27 cellular contexts compared by ENCODE assay signal in genomic region chr1:2103901-2104590, GRCh38. TPM values are rescaled to one million over a fixed set of nuclear protein-coding genes. Genes with fewer than 3 reads are reported as not detected.
DNase-seq lines count a peak whose midpoint lies in the region; ATAC-seq, FAIRE-seq and TF ChIP-seq lines count a peak whose summit lies in the region.
"Had no signal": no experiment of that assay in that cellular context is flagged by ENCODE, and none has a peak within 500 bp of the region (broad histone marks: within the 10 kb centered on the region; RNA-seq: fewer than 3 reads in every experiment).

No MANE protein-coding gene starts in this region.

- no peaks in the 10 kb centered on the region for H3K27me3 ChIP-seq in right atrium auricular region
- H3K27me3 ChIP-seq in endodermal cell (ENCODE audit: control insufficient read depth, insufficient read depth, low read length, poor library complexity, severe bottlenecking), result no peaks in the 10 kb centered on the region
- no peaks in the 10 kb centered on the region for H3K27me3 ChIP-seq in HepG2 (ENCODE audit: control insufficient read depth in 1 of 2, insufficient read depth in 2 of 2, low read length in 2 of 2)
- no peaks in the 10 kb centered on the region for H3K27me3 ChIP-seq in upper lobe of left lung
- H3K27me3 ChIP-seq: MG63, stomach, thyroid gland had no signal

- H3K27ac Mint-ChIP-seq in endodermal cell, result peak overlapping the region; percentile 77
- H3K27ac Mint-ChIP-seq in osteocyte (ENCODE audit: unreplicated experiment), result no peak overlapping the region
- H3K27ac Mint-ChIP-seq: activated CD8-positive, alpha-beta T cell treated with anti-CD3 and anti-CD28 coated beads for 36 hours; activated naive CD8-positive, alpha-beta T cell treated with anti-CD3 and anti-CD28 coated beads, Interleukin-2, amount 10 ng/mL, durations not matched to agents 7 days and 5 days; activated T-helper 2 cell treated with anti-CD3 and anti-CD28 coated beads, Interferon-gamma antibody, Interleukin-2, Interleukin-4, amounts not matched to agents 10 μg/mL and 5 μg/mL and 100 μg/mL, durations not matched to agents 14 hours and 24 hours and 36 hours; T-helper 1 cell treated with Interleukin-12 subunit alpha and Interleukin-12 subunit beta and Interleukin-4 antibody, amounts not matched to agents 30 μg/mL and 1 μg/mL, for 36 hours had no signal

- H2AFZ ChIP-seq in HepG2 (ENCODE audit: low read length), result no peak overlapping the region

- POLR2A ChIA-PET in HepG2 (lab: Yijun Ruan, JAX), result interaction anchor here (1.1 to 2.6 kb wide), 5 partner anchors 12 to 309 kb away, joined by 3 to 12 read pairs (median 4); partner anchors contain the start of gene PEX10

- TF ChIP-seq RAD21 in HepG2 (CRISPR knock-in tag; IDR thresholded peaks at IDR 0.05), result no peak

- no TSS peak for BruUV-seq in HepG2 (replicated peaks; lab: Mats Ljungman, UMichigan)

- peak overlapping the region; percentile 67 for H3K4me2 ChIP-seq in HepG2 (ENCODE audit: low read depth, low read length)
- H3K4me2 ChIP-seq: SK-N-SH had no signal

- in situ Hi-C loops in HepG2 (cut with HindIII; ENCODE audit: extremely low pct_ligation_motif_present, low pct_unique_long_range_greater_than_20kb), result loop anchor here (5.0 kb wide), 1 partner anchor 33 kb away; no protein-coding TSS in a partner anchor

- no peak for FAIRE-seq in HepG2 (lab: Jason Lieb, UNC)
- FAIRE-seq: A204.1, HTR-8/SVneo had no signal

- no peak overlapping the region for H3K4me3 ChIP-seq in right atrium auricular region
- no peak overlapping the region for H3K4me3 ChIP-seq in endodermal cell (ENCODE audit: low read length)
- peak overlapping the region in 2 of 3 experiments; percentile 35 to 39; a peak in 4 of 6 replicates for H3K4me3 ChIP-seq in HepG2 (replicated peaks in 1 of 3; ENCODE audit: insufficient read depth in 1 of 3, low read depth in 2 of 3, low read length in 3 of 3)
- H3K4me3 ChIP-seq in upper lobe of left lung, result no peak overlapping the region
- H3K4me3 ChIP-seq: MG63, stomach, thyroid gland had no signal

- peak; percentile 16 for DNase-seq in Right ventricle myocardium superior
- DNase-seq in right atrium auricular region (ENCODE audit: low spot score), result no peak
- no peak for DNase-seq in endodermal cell
- DNase-seq in HepG2 (ENCODE audit: low spot score), result no peak
- peak in 1 of 2 donors; percentile 27 for DNase-seq in upper lobe of left lung
- DNase-seq in amygdala (lab: John Stamatoyannopoulos, UW), result no peak
- no peak for DNase-seq in osteocyte (ENCODE audit: extremely low spot score, unreplicated experiment)
- DNase-seq: activated CD4-positive, alpha-beta T cell treated with anti-CD3 and anti-CD28 coated beads for 1 hour; activated CD8-positive, alpha-beta T cell treated with anti-CD3 and anti-CD28 coated beads for 36 hours; activated naive CD8-positive, alpha-beta T cell treated with anti-CD3 and anti-CD28 coated beads, Interleukin-2, amount 10 ng/mL, durations not matched to agents 7 days and 5 days; effector CD4-positive, alpha-beta T cell; KG1; MG63; NCI-H2029 treated with DMSO at 0.1 percent for 48 hours; NCI-H2227 treated with DMSO at 0.1 percent for 48 hours; NCI-H82; occipital lobe; RPMI8226; stomach had no signal

- H3K9me3 ChIP-seq in right atrium auricular region (no peaks in the 10 kb centered on the region), endodermal cell (ENCODE audit: control insufficient read depth, low read length) (no peaks in the 10 kb centered on the region), HepG2 (ENCODE audit: low read length) (no peaks in the 10 kb centered on the region), upper lobe of left lung (no peaks in the 10 kb centered on the region)
- H3K9me3 ChIP-seq: MG63, SK-N-SH, stomach, thyroid gland had no signal

- H3K4me1 ChIP-seq in right atrium auricular region (no peaks in the 10 kb centered on the region), endodermal cell (ENCODE audit: control insufficient read depth, insufficient read depth, low read length) (no peaks in the 10 kb centered on the region), HepG2 (ENCODE audit: insufficient read depth, low read length) (peaks cover 39% of the 10 kb centered on the region), upper lobe of left lung (peaks cover 0 to 32% (median 24%) of the 10 kb centered on the region in 4 donors)

- TF ChIP-seq EP300 in HepG2 (IDR thresholded peaks at IDR 0.05; ENCODE audit: low read depth in 2 of 2, low read length in 2 of 2) (no peak), HepG2 (CRISPR knock-in tag; IDR thresholded peaks at IDR 0.05; ENCODE audit: borderline replicate concordance) (no peak), upper lobe of left lung (IDR thresholded peaks at IDR 0.05) (no peak)

- WGBS in endodermal cell (ENCODE audit: insufficient coverage in 1 of 2, insufficient read length in 1 of 2), 2 experiments, result 80 to 82% methylated on average over 20 to 22 of the region's 22 CpGs
- WGBS in HepG2 (ENCODE audit: low lambda C conversion rate), result 59% methylated on average over 17 of the region's 22 CpGs
- 79 to 85% methylated on average over 12 to 22 of the region's 22 CpGs for WGBS in upper lobe of left lung, 2 donors

- H3K4me3 Mint-ChIP-seq in endodermal cell, result no peak overlapping the region
- H3K4me3 Mint-ChIP-seq in osteocyte (ENCODE audit: unreplicated experiment), result no peak overlapping the region
- H3K4me3 Mint-ChIP-seq: activated CD8-positive, alpha-beta T cell treated with anti-CD3 and anti-CD28 coated beads for 36 hours; activated naive CD8-positive, alpha-beta T cell treated with anti-CD3 and anti-CD28 coated beads, Interleukin-2, amount 10 ng/mL, durations not matched to agents 7 days and 5 days; T-helper 1 cell treated with Interleukin-12 subunit alpha and Interleukin-12 subunit beta and Interleukin-4 antibody, amounts not matched to agents 30 μg/mL and 1 μg/mL, for 36 hours had no signal

- H4K20me1 ChIP-seq in HepG2 (ENCODE audit: insufficient read depth, low read length), result no peaks in the 10 kb centered on the region

- no peaks in the 10 kb centered on the region for H3K9me3 Mint-ChIP-seq in endodermal cell
- no peaks in the 10 kb centered on the region for H3K9me3 Mint-ChIP-seq in osteocyte (ENCODE audit: unreplicated experiment)
- H3K9me3 Mint-ChIP-seq: activated CD8-positive, alpha-beta T cell treated with anti-CD3 and anti-CD28 coated beads for 36 hours; activated naive CD8-positive, alpha-beta T cell treated with anti-CD3 and anti-CD28 coated beads, Interleukin-2, amount 10 ng/mL, durations not matched to agents 7 days and 5 days; activated T-helper 2 cell treated with anti-CD3 and anti-CD28 coated beads, Interferon-gamma antibody, Interleukin-2, Interleukin-4, amounts not matched to agents 10 μg/mL and 5 μg/mL and 100 μg/mL, durations not matched to agents 14 hours and 24 hours and 36 hours; T-helper 1 cell treated with Interleukin-12 subunit alpha and Interleukin-12 subunit beta and Interleukin-4 antibody, amounts not matched to agents 30 μg/mL and 1 μg/mL, for 36 hours had no signal

- intact Hi-C loops in Right ventricle myocardium superior (cut with DNase I) (no loop called here), HepG2 (cut with micrococcal nuclease; ENCODE audit: unreplicated experiment) (no loop called here)

- CTCF ChIA-PET in HepG2 (lab: Yijun Ruan, JAX; ENCODE audit: low intra/inter-chr PET ratio, low total read pairs), result interaction anchor here (1.6 kb wide), 1 partner anchor 35 kb away, joined by 6 read pairs; no protein-coding TSS in a partner anchor

- ATAC-seq in Right ventricle myocardium superior (ENCODE audit: poor library complexity) (no peak), HepG2 (no peak), upper lobe of left lung (ENCODE audit: low FRiP score in 2 of 2) (no peak), GM19467 (IDR thresholded peaks at IDR 0.05; ENCODE audit: unreplicated experiment) (no peak)
- ATAC-seq: activated CD8-positive, alpha-beta T cell treated with anti-CD3 and anti-CD28 coated beads for 36 hours; HCT116 had no signal

- no peak for TF ChIP-seq POLR2A in HepG2 (IDR thresholded peaks at IDR 0.05; ENCODE audit: insufficient read depth in 1 of 2, low read depth in 2 of 2, low read length in 2 of 2)
- no peak for TF ChIP-seq POLR2A in upper lobe of left lung (IDR thresholded peaks at IDR 0.05)

- H3K4me1 Mint-ChIP-seq in endodermal cell (no peaks in the 10 kb centered on the region), osteocyte (ENCODE audit: unreplicated experiment) (no peaks in the 10 kb centered on the region)
- H3K4me1 Mint-ChIP-seq: activated naive CD8-positive, alpha-beta T cell treated with anti-CD3 and anti-CD28 coated beads, Interleukin-2, amount 10 ng/mL, durations not matched to agents 7 days and 5 days had no signal

- H3K79me2 ChIP-seq in HepG2 (ENCODE audit: insufficient read depth, low read length), result no peaks in the 10 kb centered on the region

- TF ChIP-seq CTCF in right atrium auricular region (IDR thresholded peaks at IDR 0.05), result no peak
- no peak for TF ChIP-seq CTCF in endodermal cell (conservative IDR thresholded peaks at IDR 0.05)
- no peak for TF ChIP-seq CTCF in HepG2 (CRISPR knock-in tag; IDR thresholded peaks at IDR 0.05)
- TF ChIP-seq CTCF in upper lobe of left lung (IDR thresholded peaks at IDR 0.05), result no peak
- TF ChIP-seq CTCF in osteocyte (IDR thresholded peaks at IDR 0.05), result no peak

- peaks cover 19% of the 10 kb centered on the region for H3K36me3 Mint-ChIP-seq in endodermal cell (ENCODE audit: low read depth)
- H3K36me3 Mint-ChIP-seq in osteocyte (ENCODE audit: unreplicated experiment), result no peaks in the 10 kb centered on the region

- H3K9ac ChIP-seq in endodermal cell (ENCODE audit: extremely low read depth, low read length, poor library complexity, severe bottlenecking) (no peak overlapping the region), HepG2 (ENCODE audit: insufficient read depth, low read depth, low read length) (0 out of 2 replicates have a peak overlapping the region, but pooled peaks have one; percentile 19)
- H3K9ac ChIP-seq: SK-N-SH had no signal

- no peak overlapping the region for H3K27ac ChIP-seq in right atrium auricular region
- H3K27ac ChIP-seq in endodermal cell (ENCODE audit: low read depth, low read length), result no peak overlapping the region
- H3K27ac ChIP-seq in HepG2 (ENCODE audit: extremely low read length, insufficient read depth, low read length), result peak overlapping the region; percentile 78
- H3K27ac ChIP-seq in upper lobe of left lung, result peak overlapping the region; percentile 9 to 96 (median 80)
- H3K27ac ChIP-seq: thyroid gland had no signal

- H3K27me3 Mint-ChIP-seq in endodermal cell (ENCODE audit: insufficient read depth) (no peaks in the 10 kb centered on the region), osteocyte (ENCODE audit: unreplicated experiment) (peaks cover 3% of the 10 kb centered on the region)
- H3K27me3 Mint-ChIP-seq: activated CD8-positive, alpha-beta T cell treated with anti-CD3 and anti-CD28 coated beads for 36 hours; activated naive CD8-positive, alpha-beta T cell treated with anti-CD3 and anti-CD28 coated beads, Interleukin-2, amount 10 ng/mL, durations not matched to agents 7 days and 5 days had no signal

- no peaks in the 10 kb centered on the region for H3K36me3 ChIP-seq in right atrium auricular region
- H3K36me3 ChIP-seq in endodermal cell (ENCODE audit: control insufficient read depth, insufficient read depth, low read length), result peaks cover 5% of the 10 kb centered on the region
- H3K36me3 ChIP-seq in HepG2 (replicated peaks in 1 of 2; ENCODE audit: control insufficient read depth in 1 of 2, insufficient read depth in 2 of 2, low read length in 2 of 2), result peaks cover 8 to 17% of the 10 kb centered on the region in 2 experiments; a peak in 3 of 5 replicates
- peaks cover 0 to 10% (median 5%) of the 10 kb centered on the region in 4 donors for H3K36me3 ChIP-seq in upper lobe of left lung
- H3K36me3 ChIP-seq: MG63 had no signal

RNA-seq across cellular contexts. Expression of gene PRKCZ, which starts 53.8 kb away (rescaled TPM):
- total RNA-seq in Right ventricle myocardium superior (13.5 TPM), right atrium auricular region (10 to 100 TPM; 15.3 to 16.4 TPM), endodermal cell (10 to 100 TPM; 49.9 to 68.5 TPM), HepG2 (2016; rRNA removed; fragmentation: Illumina TruSeq; extraction: Trizol) (21.9 and 34.7 TPM in 2 replicates), upper lobe of left lung (100 to 1,000 TPM; 107 to 169 (median 138) TPM), osteocyte (2.3 and 3.1 TPM in 2 replicates)
- 18.0 TPM for polyA plus RNA-seq in endodermal cell (2013, experiment 1 of 2)
- 17.8 TPM for polyA plus RNA-seq in endodermal cell (2013, experiment 2 of 2)
- 25.5 and 28.3 TPM in 2 replicates for total RNA-seq in HepG2 (2016; cell fraction: cytosol; rRNA removed; fragmentation: Illumina TruSeq; extraction: Trizol; ENCODE audit: low read depth)
- 20.0 and 36.5 TPM in 2 replicates for total RNA-seq in HepG2 (2016; cell fraction: insoluble cytoplasmic fraction; rRNA removed; fragmentation: Illumina TruSeq; extraction: Trizol)
- 37.0 and 42.3 TPM in 2 replicates for total RNA-seq in HepG2 (2016; cell fraction: membrane; rRNA removed; fragmentation: Illumina TruSeq; extraction: Trizol)
- 30.0 and 34.9 TPM in 2 replicates for total RNA-seq in HepG2 (2016; cell fraction: nucleus; rRNA removed; fragmentation: Illumina TruSeq; extraction: Trizol)
- polyA plus RNA-seq in HepG2 (2011; rRNA removed), result 85.2 and 85.8 TPM in 2 replicates
- polyA plus RNA-seq in HepG2 (2011; cell fraction: cytosol; rRNA removed), result 52.8 and 75.3 TPM in 2 replicates
- 132 and 197 TPM in 2 replicates for polyA plus RNA-seq in HepG2 (2011; cell fraction: nucleus; rRNA removed)
- 47.5 and 47.9 TPM in 2 replicates for polyA plus RNA-seq in HepG2 (2012)
- 23.5 and 27.3 TPM in 2 replicates for polyA plus RNA-seq in HepG2 (2016; cell fraction: cytosol; fragmentation: Illumina TruSeq; extraction: Trizol; ENCODE audit: low read depth)
- polyA plus RNA-seq in HepG2 (2016; cell fraction: insoluble cytoplasmic fraction; fragmentation: Illumina TruSeq; extraction: Trizol; ENCODE audit: low read depth), result 26.8 and 34.6 TPM in 2 replicates
- 39.3 and 40.3 TPM in 2 replicates for polyA plus RNA-seq in HepG2 (2016; cell fraction: membrane; fragmentation: Illumina TruSeq; extraction: Trizol; ENCODE audit: low read depth)
- 76.9 and 79.5 TPM in 2 replicates for polyA plus RNA-seq in HepG2 (2016; cell fraction: nucleus; fragmentation: Illumina TruSeq; extraction: Trizol; ENCODE audit: insufficient read depth, low read depth)
- 29.4 and 69.2 TPM in 2 replicates for polyA minus RNA-seq in HepG2 (2011; rRNA and poly(A)+ RNA removed; ENCODE audit: low replicate concordance)
- polyA minus RNA-seq in HepG2 (2011; cell fraction: cytosol; rRNA and poly(A)+ RNA removed), result 14.4 and 24.4 TPM in 2 replicates
- 41.4 and 57.0 TPM in 2 replicates for polyA minus RNA-seq in HepG2 (2011; cell fraction: nucleus; rRNA and poly(A)+ RNA removed)

Comparison
In these comparisons a context has a peak if more than half of its experiments do, and no peak if none do; other contexts are left out.
1. H3K27ac ChIP-seq: peak in HepG2 (single experiment) and upper lobe of left lung (4 of 4); none in right atrium auricular region (0 of 2) and endodermal cell (single experiment).
2. H3K4me3 ChIP-seq: peak in HepG2 (2 of 3); none in right atrium auricular region (0 of 2), endodermal cell (single experiment) and upper lobe of left lung (0 of 4).